31 cellular contexts compared by ENCODE assay signal in the genomic region with DNA sequence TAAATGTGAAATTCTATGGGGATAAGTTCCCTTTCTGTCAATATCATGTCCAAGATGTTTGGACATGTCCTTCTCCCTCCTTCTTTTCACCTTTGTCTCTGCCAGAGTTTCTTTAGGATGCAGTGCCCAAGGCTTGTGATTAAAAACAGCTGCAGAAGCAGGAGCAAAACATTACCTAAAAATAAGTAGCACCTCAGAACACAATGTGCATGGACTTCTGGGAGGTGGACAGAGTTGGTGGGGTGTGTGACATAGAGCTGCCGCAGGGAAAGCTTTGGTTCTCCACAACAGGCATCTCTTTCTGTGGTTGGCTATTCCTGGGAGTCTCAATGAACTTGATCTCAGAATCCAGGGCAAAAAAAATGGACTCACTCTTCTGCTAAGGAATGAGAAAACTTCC.
"Had no signal": no experiment of that assay in that cellular context is flagged by ENCODE, and none has a peak within 500 bp of the region (broad histone marks: within the 10 kb centered on the region; RNA-seq: fewer than 3 reads in every experiment).

No MANE protein-coding gene starts in this region.

- H3K9me3 ChIP-seq: ovary, psoas muscle, spleen, suprapubic skin, testis, tibial artery, transverse colon, upper lobe of right lung, uterus had no signal

- DNase-seq: natural killer cell; occipital lobe; ovary; posterior cingulate gyrus; psoas muscle; right cardiac atrium; spleen; stimulated activated CD4-positive, alpha-beta T cell treated with anti-CD3 and anti-CD28 coated beads, Interleukin-12 subunit alpha, Interleukin-12 subunit beta, amount 100 ng/mL, for 4 hours; stimulated activated CD4-positive, alpha-beta T cell treated with anti-CD3 and anti-CD28 coated beads, Interleukin-1b, Interleukin-23, amount 100 ng/mL, for 48 hours; stimulated activated CD4-positive, alpha-beta T cell treated with anti-CD3 and anti-CD28 coated beads, Interleukin-4, amount 100 ng/mL, for 1 hour; stimulated activated CD4-positive, alpha-beta T cell treated with anti-CD3 and anti-CD28 coated beads, Interleukin-4, amount 100 ng/mL, for 4 hours; stimulated activated CD8-positive, alpha-beta memory T cell treated with anti-CD3 and anti-CD28 coated beads, Interleukin-4, amount 100 ng/mL, for 48 hours; stimulated activated naive CD4-positive, alpha-beta T cell; stimulated activated naive CD8-positive, alpha-beta T cell treated with anti-CD3 and anti-CD28 coated beads, Interleukin-15, amount 100 ng/mL, for 72 hours; stimulated activated naive CD8-positive, alpha-beta T cell treated with anti-CD3 and anti-CD28 coated beads, Interleukin-15, Interleukin-2, amounts not matched to agents 100 U/mL and 50 U/mL, for 24 hours; substantia nigra; testis; tibial artery; transverse colon; upper lobe of right lung; uterus had no signal

- H3K36me3 Mint-ChIP-seq: natural killer cell; neural progenitor cell; stimulated activated memory B cell treated with anti-CD40 and anti-IgM and Interleukin-4, amounts not matched to agents 10 μg/mL and 1 μg/mL and 100 μg/mL, for 72 hours; type B pancreatic cell had no signal

- ATAC-seq: natural killer cell; right cardiac atrium; sciatic nerve; stimulated activated memory B cell treated with anti-CD40 and anti-IgM and Interleukin-4, amounts not matched to agents 10 μg/mL and 1 μg/mL and 100 μg/mL, for 72 hours; stimulated activated naive CD8-positive, alpha-beta T cell treated with anti-CD3 and anti-CD28 coated beads, Interleukin-15, amount 100 ng/mL, for 72 hours; stimulated activated naive CD8-positive, alpha-beta T cell treated with anti-CD3 and anti-CD28 coated beads, Interleukin-15, Interleukin-2, amounts not matched to agents 100 U/mL and 50 U/mL, for 24 hours; upper lobe of right lung had no signal

- H3K4me1 ChIP-seq: neural progenitor cell, parathyroid adenoma, psoas muscle, spleen, suprapubic skin, testis, tibial artery, transverse colon, upper lobe of right lung, uterus had no signal

- H3K4me1 Mint-ChIP-seq: natural killer cell; nephron; neural progenitor cell; stimulated activated memory B cell treated with anti-CD40 and anti-IgM and Interleukin-4, amounts not matched to agents 10 μg/mL and 1 μg/mL and 100 μg/mL, for 72 hours; stimulated activated naive CD8-positive, alpha-beta T cell treated with anti-CD3 and anti-CD28 coated beads, Interleukin-15, amount 100 ng/mL, for 72 hours had no signal

- H3K36me3 ChIP-seq: neural progenitor cell, ovary, spleen, suprapubic skin, tibial artery, transverse colon, upper lobe of right lung, uterus had no signal

- H3K9ac ChIP-seq: neural progenitor cell, parathyroid adenoma had no signal

- H3K4me3 Mint-ChIP-seq: natural killer cell; nephron; neural progenitor cell; stimulated activated memory B cell treated with anti-CD40 and anti-IgM and Interleukin-4, amounts not matched to agents 10 μg/mL and 1 μg/mL and 100 μg/mL, for 72 hours; stimulated activated naive CD8-positive, alpha-beta T cell treated with anti-CD3 and anti-CD28 coated beads, Interleukin-15, amount 100 ng/mL, for 72 hours; type B pancreatic cell had no signal

- H3K27ac ChIP-seq: neural progenitor cell, ovary, parathyroid adenoma, psoas muscle, skin epidermis, spleen, suprapubic skin, testis, tibial artery, transverse colon, upper lobe of right lung, uterus had no signal

- H3K4me3 ChIP-seq: neural progenitor cell, ovary, psoas muscle, skin epidermis, smooth muscle cell, spleen, suprapubic skin, testis, tibial artery, transverse colon, upper lobe of right lung, uterus had no signal

- H3K27ac Mint-ChIP-seq: natural killer cell; nephron; neural progenitor cell; progenitor cell of endocrine pancreas; stimulated activated memory B cell treated with anti-CD40 and anti-IgM and Interleukin-4, amounts not matched to agents 10 μg/mL and 1 μg/mL and 100 μg/mL, for 72 hours; stimulated activated naive CD8-positive, alpha-beta T cell treated with anti-CD3 and anti-CD28 coated beads, Interleukin-15, amount 100 ng/mL, for 72 hours; type B pancreatic cell had no signal

- H3K9me3 Mint-ChIP-seq: natural killer cell; nephron; neural progenitor cell; stimulated activated memory B cell treated with anti-CD40 and anti-IgM and Interleukin-4, amounts not matched to agents 10 μg/mL and 1 μg/mL and 100 μg/mL, for 72 hours; stimulated activated naive CD8-positive, alpha-beta T cell treated with anti-CD3 and anti-CD28 coated beads, Interleukin-15, amount 100 ng/mL, for 72 hours; type B pancreatic cell had no signal

- H3K27me3 Mint-ChIP-seq: progenitor cell of endocrine pancreas; stimulated activated memory B cell treated with anti-CD40 and anti-IgM and Interleukin-4, amounts not matched to agents 10 μg/mL and 1 μg/mL and 100 μg/mL, for 72 hours had no signal

- H3K27me3 ChIP-seq: neural progenitor cell, ovary, testis, upper lobe of right lung, uterus had no signal
